ENCODE assay signal across 10 cellular contexts in genomic region chr1:16396591-16396990, GRCh38. TPM values are rescaled to one million over a fixed set of nuclear protein-coding genes. Genes with fewer than 3 reads are reported as not detected.
DNase-seq lines count a peak whose midpoint lies in the region; ATAC-seq and TF ChIP-seq lines count a peak whose summit lies in the region.
"Had no signal": no experiment of that assay in that cellular context is flagged by ENCODE, and none has a peak within 500 bp of the region (broad histone marks: within the 10 kb centered on the region; RNA-seq: fewer than 3 reads in every experiment).

No MANE protein-coding gene starts in this region.

- peaks cover 21% of the 10 kb centered on the region for H3K36me3 Mint-ChIP-seq in activated naive CD8-positive, alpha-beta T cell treated with anti-CD3 and anti-CD28 coated beads, Interleukin-2, amount 50 U/mL, for 24 hours (ENCODE audit: low read depth)

- H3K4me1 Mint-ChIP-seq in activated naive CD8-positive, alpha-beta T cell treated with anti-CD3 and anti-CD28 coated beads, Interleukin-2, amount 50 U/mL, for 24 hours = peaks cover 43% of the 10 kb centered on the region

- BruUV-seq in A673 (replicated peaks; lab: Mats Ljungman, UMichigan) = no TSS peak

- POLR2A ChIA-PET in A673 (lab: Charles Lee; ENCODE audit: low non-redundant PET) = no interaction called here

- H3K9me3 Mint-ChIP-seq in activated naive CD8-positive, alpha-beta T cell treated with anti-CD3 and anti-CD28 coated beads, Interleukin-2, amount 50 U/mL, for 24 hours = no peaks in the 10 kb centered on the region

- ATAC-seq in activated naive CD8-positive, alpha-beta T cell treated with anti-CD3 and anti-CD28 coated beads, Interleukin-2, amount 50 U/mL, for 24 hours = no peak
- ATAC-seq in HG02763 (IDR thresholded peaks at IDR 0.05; ENCODE audit: unreplicated experiment) (no peak), GM19452 (IDR thresholded peaks at IDR 0.05; ENCODE audit: unreplicated experiment) (no peak), GM18867 (IDR thresholded peaks at IDR 0.05; ENCODE audit: unreplicated experiment) (no peak)

- no peak overlapping the region for H3K4me3 Mint-ChIP-seq in activated naive CD8-positive, alpha-beta T cell treated with anti-CD3 and anti-CD28 coated beads, Interleukin-2, amount 50 U/mL, for 24 hours

- H3K27ac Mint-ChIP-seq in activated naive CD8-positive, alpha-beta T cell treated with anti-CD3 and anti-CD28 coated beads, Interleukin-2, amount 50 U/mL, for 24 hours = peak overlapping the region; percentile 76

- peaks cover 34% of the 10 kb centered on the region for H3K36me3 ChIP-seq in A673 (ENCODE audit: insufficient read depth, low read length, poor library complexity, severe bottlenecking)

- H3K4me3 ChIP-seq in A673 (ENCODE audit: low read depth, low read length, poor library complexity, severe bottlenecking) = no peak overlapping the region

- H3K27ac ChIP-seq in A673 (ENCODE audit: low read depth, low read length, poor library complexity, severe bottlenecking) = peak overlapping the region; percentile 30

- no peak for TF ChIP-seq CTCF in A673 (conservative IDR thresholded peaks at IDR 0.05; ENCODE audit: low read depth, low read length)

- H3K27me3 ChIP-seq in A673 (replicated peaks; ENCODE audit: insufficient read depth, low read depth, low read length, poor library complexity) = no peaks in the 10 kb centered on the region

- CTCF ChIA-PET in A673 (lab: Charles Lee) = no interaction called here

- no peaks in the 10 kb centered on the region for H3K9me3 ChIP-seq in A673 (ENCODE audit: low read depth, low read length, poor library complexity, severe bottlenecking)

- no peaks in the 10 kb centered on the region for H3K27me3 Mint-ChIP-seq in activated naive CD8-positive, alpha-beta T cell treated with anti-CD3 and anti-CD28 coated beads, Interleukin-2, amount 50 U/mL, for 24 hours

- no peaks in the 10 kb centered on the region for H3K4me1 ChIP-seq in A673 (ENCODE audit: insufficient read depth, low read length, poor library complexity, severe bottlenecking)

- intact Hi-C loops in A673 (cut with micrococcal nuclease; ENCODE audit: unreplicated experiment) = no loop called here

- no peak for DNase-seq in A673 (ENCODE audit: low spot score)
- DNase-seq in HCEC 1CT = peak; percentile 73
- DNase-seq in activated naive CD8-positive, alpha-beta T cell treated with anti-CD3 and anti-CD28 coated beads, Interleukin-2, amount 50 U/mL, for 24 hours = no peak
- peak; percentile 84 for DNase-seq in iris pigment epithelial cell (ENCODE audit: low read depth)
- no peak for DNase-seq in SIG-M5 treated with dmso at 0.1 percent for 504 hours (lab: John Stamatoyannopoulos, UW; ENCODE audit: unreplicated experiment)
- DNase-seq: NCI-H2171 treated with DMSO at 0.1 percent for 48 hours had no signal

RNA-seq across cellular contexts. Expression of gene SZRD1, which starts 29.5 kb away (rescaled TPM):
- 174 and 187 TPM in 2 replicates for total RNA-seq in A673 (2021)

RNA-seq across cellular contexts. Expression of gene SPATA21, which starts 40.6 kb away (rescaled TPM):
- not detected in 2 replicates for total RNA-seq in A673 (2021)
- total RNA-seq: activated CD8-positive, alpha-beta memory T cell treated with anti-CD3 and anti-CD28 coated beads for 36 hours had no signal

RNA-seq across cellular contexts. Expression of gene NECAP2, which starts 43.9 kb away (rescaled TPM):
- 47.3 and 47.6 TPM in 2 replicates for total RNA-seq in A673 (2021)

RNA-seq across cellular contexts. Expression of gene FBXO42, which starts 44.3 kb away (rescaled TPM):
- 19.5 and 21.1 TPM in 2 replicates for total RNA-seq in A673 (2021)

Comparison
In these comparisons a context has a peak if more than half of its experiments do, and no peak if none do; other contexts are left out.
1. DNase-seq: peak in HCEC 1CT (single experiment) and iris pigment epithelial cell (single experiment); none in A673 (single experiment), activated naive CD8-positive, alpha-beta T cell treated with anti-CD3 and anti-CD28 coated beads, Interleukin-2, amount 50 U/mL, for 24 hours (single experiment) and SIG-M5 treated with dmso at 0.1 percent for 504 hours (single experiment).